In the genomic region with DNA sequence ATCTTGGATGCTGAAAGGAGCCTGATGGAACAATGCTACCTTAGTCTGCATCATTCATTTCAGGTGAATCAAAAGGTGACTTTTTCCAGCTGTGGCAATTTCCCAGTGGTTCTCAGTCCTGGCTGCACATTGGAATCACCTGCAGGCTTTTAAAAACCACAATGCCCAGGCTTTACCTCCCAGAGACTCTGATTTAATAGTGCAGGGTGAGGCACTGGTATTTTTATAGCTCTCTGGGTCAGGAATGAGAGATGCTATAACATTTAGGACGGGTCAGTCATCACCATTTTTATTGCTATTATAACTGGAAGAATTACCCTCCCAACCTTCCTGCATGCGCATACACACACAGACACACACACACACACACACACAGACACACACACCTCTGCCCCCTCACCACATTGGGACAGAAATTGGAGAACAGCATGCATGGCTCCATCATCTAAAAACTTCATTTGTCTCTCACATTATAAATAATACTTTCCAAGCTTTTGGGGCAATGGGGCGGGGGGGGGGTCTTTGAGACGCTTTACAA, we compare ENCODE assay signal across 13 cellular contexts. TPM values are rescaled to one million over a fixed set of nuclear protein-coding genes. Genes with fewer than 3 reads are reported as not detected.
DNase-seq lines count a peak whose midpoint lies in the region; ATAC-seq and TF ChIP-seq lines count a peak whose summit lies in the region.
"Had no signal": no experiment of that assay in that cellular context is flagged by ENCODE, and none has a peak within 500 bp of the region (broad histone marks: within the 10 kb centered on the region; RNA-seq: fewer than 3 reads in every experiment).

No MANE protein-coding gene starts in this region.

- no peak overlapping the region for H3K4me2 ChIP-seq in mammary epithelial cell (ENCODE audit: insufficient read depth, low read depth, low read length)
- H3K4me2 ChIP-seq: BLaER1 had no signal

- H3K27ac ChIP-seq in mammary epithelial cell (ENCODE audit: insufficient read depth, low read depth, low read length) (no peak overlapping the region), left lung (no peak overlapping the region), caudate nucleus (ENCODE audit: low read depth, low read length) (no peak overlapping the region)
- H3K27ac ChIP-seq: 22Rv1, BLaER1 had no signal

- intact Hi-C loops in mammary epithelial cell (cut with micrococcal nuclease) (loop anchor here (1.0 to 10.0 kb wide), 5 partner anchors 50 to 1336 kb away; a partner anchor contains a TSS), MCF 10A (cut with micrococcal nuclease) (loop anchor here (1.0 to 5.0 kb wide), 4 partner anchors 51 to 1336 kb away; no protein-coding TSS in a partner anchor), left colon (cut with DNase I, micrococcal nuclease) (loop anchor here in 1 of 2 donors (5.0 kb wide), 1 partner anchor 136 kb away; no protein-coding TSS in a partner anchor), left lung (cut with DNase I) (loop anchor here in 1 of 2 donors (5.0 kb wide), 1 partner anchor 136 kb away; no protein-coding TSS in a partner anchor)

- H3K27me3 Mint-ChIP-seq in MCF 10A (ENCODE audit: insufficient read depth, unreplicated experiment) = no peaks in the 10 kb centered on the region
- peaks cover 7% of the 10 kb centered on the region for H3K27me3 Mint-ChIP-seq in activated CD8-positive, alpha-beta memory T cell treated with anti-CD3 and anti-CD28 coated beads, Interleukin-2, amount 10 ng/mL, durations not matched to agents 7 days and 5 days

- POLR2A ChIA-PET in MCF 10A (lab: Yijun Ruan, JAX) = interaction anchor here (1.5 to 1.6 kb wide), 2 partner anchors 49 to 87 kb away, joined by 4 to 5 read pairs; a partner anchor contains a TSS

- H3K36me3 Mint-ChIP-seq in MCF 10A (ENCODE audit: insufficient read depth, unreplicated experiment) = no peaks in the 10 kb centered on the region
- H3K36me3 Mint-ChIP-seq in activated CD8-positive, alpha-beta memory T cell treated with anti-CD3 and anti-CD28 coated beads, Interleukin-2, amount 10 ng/mL, durations not matched to agents 7 days and 5 days = no peaks in the 10 kb centered on the region
- H3K36me3 Mint-ChIP-seq: CD8-positive, alpha-beta memory T cell had no signal

- dilution Hi-C loops in mammary epithelial cell (cut with HindIII; ENCODE audit: low sequenced_read_pairs) = no loop called here

- H3K79me2 ChIP-seq in mammary epithelial cell (ENCODE audit: insufficient read depth, low read length) = no peaks in the 10 kb centered on the region

- CTCF ChIA-PET in mammary epithelial cell (lab: Charles Lee; ENCODE audit: low non-redundant PET) (no interaction called here), MCF 10A (lab: Yijun Ruan, JAX) (interaction anchor here (0.6 to 3.6 kb wide), 24 partner anchors 12 to 1277 kb away, joined by 3 to 93 read pairs (median 5); no protein-coding TSS in a partner anchor)
- CTCF ChIA-PET in activated CD8-positive, alpha-beta memory T cell treated with anti-CD3 and anti-CD28 coated beads, Interleukin-2, amount 10 ng/mL, durations not matched to agents 7 days and 5 days (lab: Charles Lee) = interaction anchor here (0.7 to 3.6 kb wide), 7 partner anchors 12 to 146 kb away, joined by 3 to 22 read pairs (median 5); no protein-coding TSS in a partner anchor

- H3K27ac Mint-ChIP-seq in MCF 10A (ENCODE audit: low read depth, unreplicated experiment) = no peak overlapping the region
- H3K27ac Mint-ChIP-seq in activated CD8-positive, alpha-beta memory T cell treated with anti-CD3 and anti-CD28 coated beads, Interleukin-2, amount 10 ng/mL, durations not matched to agents 7 days and 5 days = no peak overlapping the region
- H3K27ac Mint-ChIP-seq: CD8-positive, alpha-beta memory T cell had no signal

- no peak for TF ChIP-seq CTCF in mammary epithelial cell (conservative IDR thresholded peaks at IDR 0.05 in 1 of 2, IDR thresholded peaks at IDR 0.05 in 1 of 2; ENCODE audit: extremely low read depth in 1 of 2, insufficient read depth in 1 of 2, low read depth in 1 of 2, low read length in 2 of 2)
- no peak for TF ChIP-seq CTCF in MCF 10A (IDR thresholded peaks at IDR 0.05; ENCODE audit: unreplicated experiment)
- no peak for TF ChIP-seq CTCF in left lung (IDR thresholded peaks at IDR 0.05)

- no peak overlapping the region for H3K9ac ChIP-seq in mammary epithelial cell (ENCODE audit: insufficient read depth, low read length)
- H3K9ac ChIP-seq: BLaER1 had no signal

- 77% methylated on average over 4 of the region's 4 CpGs for WGBS in mammary epithelial cell (ENCODE audit: low coverage, missing lambda C conversion rate)

- no peaks in the 10 kb centered on the region for H3K9me3 Mint-ChIP-seq in MCF 10A (ENCODE audit: unreplicated experiment)
- no peaks in the 10 kb centered on the region for H3K9me3 Mint-ChIP-seq in activated CD8-positive, alpha-beta memory T cell treated with anti-CD3 and anti-CD28 coated beads, Interleukin-2, amount 10 ng/mL, durations not matched to agents 7 days and 5 days (ENCODE audit: low read depth)
- H3K9me3 Mint-ChIP-seq: CD8-positive, alpha-beta memory T cell had no signal

- DNase-seq in mammary epithelial cell (peak; percentile 62), MCF 10A (ENCODE audit: unreplicated experiment) (no peak), M059J (ENCODE audit: low read depth) (peak; percentile 74), left colon (no peak), left lung (no peak), caudate nucleus (lab: John Stamatoyannopoulos, UW) (no peak)
- no peak for DNase-seq in activated CD8-positive, alpha-beta memory T cell treated with anti-CD3 and anti-CD28 coated beads, Interleukin-2, amount 10 ng/mL, durations not matched to agents 7 days and 5 days
- DNase-seq: CD8-positive, alpha-beta memory T cell; DMS 273 treated with DMSO at 0.1 percent for 48 hours; HCEC 1CT had no signal

- H4K20me1 ChIP-seq in mammary epithelial cell (ENCODE audit: insufficient read depth, low read length) = no peaks in the 10 kb centered on the region
- H4K20me1 ChIP-seq: BLaER1 had no signal

- peak; percentile 89 for ATAC-seq in left colon
- no peak for ATAC-seq in left lung
- ATAC-seq in GM21825 (IDR thresholded peaks at IDR 0.05; ENCODE audit: unreplicated experiment) = no peak
- ATAC-seq in activated CD8-positive, alpha-beta memory T cell treated with anti-CD3 and anti-CD28 coated beads, Interleukin-2, amount 10 ng/mL, durations not matched to agents 7 days and 5 days = no peak

- no peak overlapping the region for H3K4me3 Mint-ChIP-seq in MCF 10A (ENCODE audit: unreplicated experiment)
- H3K4me3 Mint-ChIP-seq in activated CD8-positive, alpha-beta memory T cell treated with anti-CD3 and anti-CD28 coated beads, Interleukin-2, amount 10 ng/mL, durations not matched to agents 7 days and 5 days = no peak overlapping the region
- H3K4me3 Mint-ChIP-seq: CD8-positive, alpha-beta memory T cell had no signal

- H2AFZ ChIP-seq in mammary epithelial cell (ENCODE audit: low read depth, low read length) = no peak overlapping the region

- H3K4me1 ChIP-seq in mammary epithelial cell (ENCODE audit: insufficient read depth, low read length) = peaks cover 12% of the 10 kb centered on the region
- peaks cover 0 to under 1% of the 10 kb centered on the region in 2 donors for H3K4me1 ChIP-seq in left lung

- in situ Hi-C loops in mammary epithelial cell (cut with MboI; ENCODE audit: low sequenced_read_pairs in 2 of 2) = loop anchor here (10.0 kb wide), 1 partner anchor 128 kb away; no protein-coding TSS in a partner anchor

- H3K4me1 Mint-ChIP-seq in MCF 10A (ENCODE audit: insufficient read depth, unreplicated experiment) = peaks cover 5% of the 10 kb centered on the region
- H3K4me1 Mint-ChIP-seq in activated CD8-positive, alpha-beta memory T cell treated with anti-CD3 and anti-CD28 coated beads, Interleukin-2, amount 10 ng/mL, durations not matched to agents 7 days and 5 days = peaks cover 4% of the 10 kb centered on the region

- BruUV-seq in mammary epithelial cell (replicated peaks; lab: Mats Ljungman, UMichigan) (no TSS peak), MCF 10A (replicated peaks; lab: Mats Ljungman, UMichigan) (no TSS peak)

- H3K27me3 ChIP-seq in mammary epithelial cell (ENCODE audit: insufficient read depth, low read length) (no peaks in the 10 kb centered on the region), left lung (peaks cover 0 to 34% of the 10 kb centered on the region in 2 donors)
- H3K27me3 ChIP-seq: BLaER1 had no signal

- H3K9me3 ChIP-seq in mammary epithelial cell (replicated peaks; ENCODE audit: insufficient read depth, low read length) (no peaks in the 10 kb centered on the region), left lung (no peaks in the 10 kb centered on the region)
- H3K9me3 ChIP-seq: BLaER1 had no signal

- no peak overlapping the region for H3K4me3 ChIP-seq in mammary epithelial cell (replicated peaks in 1 of 3; ENCODE audit: insufficient read depth in 1 of 3, low read depth in 2 of 3, low read length in 3 of 3)
- no peak overlapping the region for H3K4me3 ChIP-seq in left lung
- H3K4me3 ChIP-seq: BLaER1 had no signal

- H3K36me3 ChIP-seq in mammary epithelial cell (ENCODE audit: insufficient read depth, low read length) = no peaks in the 10 kb centered on the region
- H3K36me3 ChIP-seq in left lung = no peaks in the 10 kb centered on the region
- H3K36me3 ChIP-seq: BLaER1 had no signal

RNA-seq across cellular contexts. Expression of a gene that starts 41.1 kb away (rescaled TPM):
- total RNA-seq in mammary epithelial cell (10 to 100 TPM; 37.5 to 77.3 TPM), MCF 10A (2022) (67.3 and 77.5 TPM in 2 replicates), left colon (1 to 10 TPM; 1.5 to 3.9 TPM), left lung (1 to 10 TPM; 7.7 to 10.0 TPM)
- polyA plus RNA-seq in mammary epithelial cell = 39.1 TPM
- polyA minus RNA-seq in mammary epithelial cell = 5.9 TPM
- total RNA-seq in M059J (2014; rRNA removed; shearing (Covaris generic)) = 28.2 and 58.3 TPM in 2 replicates
- not detected for total RNA-seq in activated CD8-positive, alpha-beta memory T cell treated with anti-CD3 and anti-CD28 coated beads, Interleukin-2, amount 10 ng/mL, durations not matched to agents 7 days and 5 days

RNA-seq across cellular contexts. Expression of a gene that starts 49.5 kb away (rescaled TPM):
- 10 to 100 TPM; 19.2 to 39.6 TPM for total RNA-seq in mammary epithelial cell
- 19.0 TPM for polyA plus RNA-seq in mammary epithelial cell
- 81.9 TPM for polyA minus RNA-seq in mammary epithelial cell
- 32.6 and 37.0 TPM in 2 replicates for total RNA-seq in MCF 10A (2022)
- 31.4 and 43.0 TPM in 2 replicates for total RNA-seq in M059J (2014; rRNA removed; shearing (Covaris generic))
- total RNA-seq in left colon = 10 to 100 TPM; 61.1 to 77.1 TPM
- total RNA-seq in left lung = 10 to 100 TPM; 43.2 to 45.2 TPM
- 1 to 10 TPM in 1 of 2 experiments, under 1 TPM in 1; 0.61 to 1.0 TPM for total RNA-seq in activated CD8-positive, alpha-beta memory T cell treated with anti-CD3 and anti-CD28 coated beads, Interleukin-2, amount 10 ng/mL, durations not matched to agents 7 days and 5 days
- polyA plus RNA-seq: CD8-positive, alpha-beta memory T cell had no signal

Comparison
In these comparisons a context has a peak if more than half of its experiments do, and no peak if none do; other contexts are left out.
1. DNase-seq: peak in mammary epithelial cell (single experiment) and M059J (single experiment); none in MCF 10A (single experiment), left colon (0 of 2), left lung (0 of 2), activated CD8-positive, alpha-beta memory T cell treated with anti-CD3 and anti-CD28 coated beads, Interleukin-2, amount 10 ng/mL, durations not matched to agents 7 days and 5 days (single experiment) and caudate nucleus (0 of 61).
2. RNA of a gene that starts 49.5 kb away (total RNA-seq): 61.1 to 77.1 TPM in left colon, 43.2 to 45.2 TPM in left lung, 31.4 to 43.0 TPM in M059J, 19.2 to 39.6 TPM in mammary epithelial cell and 32.6 to 37.0 TPM in MCF 10A; 0.61 to 1.0 TPM in activated CD8-positive, alpha-beta memory T cell treated with anti-CD3 and anti-CD28 coated beads, Interleukin-2, amount 10 ng/mL, durations not matched to agents 7 days and 5 days; every median in the first group is over 10 times any median in the second.